ENCODE assay signal across 20 cellular contexts in the genomic region with DNA sequence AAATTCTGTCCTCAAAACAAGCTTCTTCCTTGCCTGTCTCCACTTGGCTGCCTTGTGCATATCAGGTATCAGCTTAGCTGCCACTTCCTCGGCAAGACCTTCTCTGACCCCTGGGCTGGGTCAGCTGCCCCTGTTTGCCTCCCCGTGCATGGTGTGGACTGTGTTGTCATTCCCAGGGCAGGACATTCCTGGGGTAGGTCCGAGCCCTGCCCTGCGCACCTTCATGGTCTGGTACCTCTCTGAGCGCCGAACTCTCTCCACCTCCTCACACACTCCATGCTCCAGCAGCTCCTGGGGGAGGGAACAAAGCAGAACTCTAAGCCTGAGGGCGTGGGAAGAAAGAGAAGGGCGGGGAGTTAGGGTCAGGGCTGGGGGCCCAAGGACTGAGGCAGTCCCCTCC. TPM values are rescaled to one million over a fixed set of nuclear protein-coding genes. Genes with fewer than 3 reads are reported as not detected.
DNase-seq lines count a peak whose midpoint lies in the region; ATAC-seq and TF ChIP-seq lines count a peak whose summit lies in the region.
"Had no signal": no experiment of that assay in that cellular context is flagged by ENCODE, and none has a peak within 500 bp of the region (broad histone marks: within the 10 kb centered on the region; RNA-seq: fewer than 3 reads in every experiment).

No MANE protein-coding gene starts in this region.

- TF ChIP-seq CTCF in GM10266 (IDR thresholded peaks at IDR 0.05; ENCODE audit: control insufficient read depth, insufficient read depth, low read depth, missing control alignments), result no peak

- ATAC-seq in left cardiac atrium (no peak), GM21825 (IDR thresholded peaks at IDR 0.05; ENCODE audit: unreplicated experiment) (no peak), HG03097 (IDR thresholded peaks at IDR 0.05; ENCODE audit: low FRiP score, unreplicated experiment) (no peak)
- ATAC-seq: gastroesophageal sphincter had no signal

- H3K4me3 ChIP-seq in BLaER1, result peak overlapping the region; percentile 84; the same call in 1 of the 2 replicates
- H3K4me3 ChIP-seq: ascending aorta, colonic mucosa, gastroesophageal sphincter, stomach had no signal

- peak overlapping the region; percentile 80 for H3K4me2 ChIP-seq in BLaER1

- H3K27ac Mint-ChIP-seq in IgD-negative memory B cell, result peak overlapping the region in 2 of 3 donors; percentile 85 to 90
- H3K27ac Mint-ChIP-seq: mesothelial cell of epicardium had no signal

- peaks cover 3% of the 10 kb centered on the region for H3K36me3 Mint-ChIP-seq in IgD-negative memory B cell

- no peaks in the 10 kb centered on the region for H3K27me3 Mint-ChIP-seq in IgD-negative memory B cell

- DNase-seq in left cardiac atrium (peak; percentile 10), posterior vena cava (ENCODE audit: low spot score) (peak; percentile 41), SK-N-DZ (ENCODE audit: low spot score) (no peak), GM10266 (ENCODE audit: extremely low spot score) (no peak)
- DNase-seq: activated T-cell treated with anti-CD3 and anti-CD28 coated beads, Interleukin-2, amount 50 U/mL, for 48 hours; AML-193; colonic mucosa; DMS153; NCI-H1436; NCI-H226; stomach had no signal

- H3K27me3 ChIP-seq in BLaER1, result no peaks in the 10 kb centered on the region
- H3K27me3 ChIP-seq: ascending aorta, colonic mucosa, gastroesophageal sphincter, stomach had no signal

- peak overlapping the region in 3 of 4 donors; percentile 25 to 49 (median 37) for H3K4me3 Mint-ChIP-seq in IgD-negative memory B cell
- H3K4me3 Mint-ChIP-seq: mesothelial cell of epicardium had no signal

- no peaks in the 10 kb centered on the region for H3K9me3 ChIP-seq in BLaER1
- H3K9me3 ChIP-seq: ascending aorta, colonic mucosa, gastroesophageal sphincter, stomach had no signal

- peak overlapping the region; percentile 96 for H3K27ac ChIP-seq in BLaER1
- H3K27ac ChIP-seq: colonic mucosa had no signal

- H3K36me3 ChIP-seq in BLaER1, result peaks cover 73% of the 10 kb centered on the region

- no peaks in the 10 kb centered on the region for H3K9me3 Mint-ChIP-seq in IgD-negative memory B cell
- H3K9me3 Mint-ChIP-seq: mesothelial cell of epicardium had no signal

- peak overlapping the region; percentile 95 for H3K9ac ChIP-seq in BLaER1

- H4K20me1 ChIP-seq in BLaER1, result peaks cover 13% of the 10 kb centered on the region; the same call in 1 of the 2 replicates

- peaks cover 12 to 25% (median 13%) of the 10 kb centered on the region in 3 donors for H3K4me1 Mint-ChIP-seq in IgD-negative memory B cell

- intact Hi-C loops in left cardiac atrium (cut with DNase I), result loop anchor here in 1 of 2 donors (5.0 kb wide), 2 partner anchors 44 to 64 kb away; a partner anchor contains a TSS
- intact Hi-C loops in posterior vena cava (cut with DNase I), result loop anchor here (5.0 kb wide), 2 partner anchors 34 to 114 kb away; no protein-coding TSS in a partner anchor

- peaks cover 90% of the 10 kb centered on the region for H3K4me1 ChIP-seq in BLaER1

RNA-seq across cellular contexts. Expression of a gene that starts 3.8 kb away (rescaled TPM):
- polyA plus RNA-seq in IgD-negative memory B cell, result 42.0 TPM
- total RNA-seq in left cardiac atrium (10 to 100 TPM; 20.0 to 22.1 TPM), posterior vena cava (10 to 100 TPM in 1 of 2 donors, 1 to 10 TPM in 1; 9.4 to 16.9 TPM)
- polyA plus RNA-seq in SK-N-DZ (2014; cell fraction: cytosol; rRNA removed), result 12.0 and 14.9 TPM in 2 replicates
- 42.3 and 58.7 TPM in 2 replicates for polyA plus RNA-seq in SK-N-DZ (2014; cell fraction: nucleus; rRNA removed)

RNA-seq across cellular contexts. Expression of a gene that starts 13.2 kb away (rescaled TPM):
- polyA plus RNA-seq in IgD-negative memory B cell, result not detected
- total RNA-seq in left cardiac atrium (1,000 to 10,000 TPM in 1 of 2 donors, 100 to 1,000 TPM in 1; 799 to 1,159 TPM), posterior vena cava (1 to 10 TPM; 1.6 to 2.1 TPM)
- polyA plus RNA-seq in SK-N-DZ (2014; cell fraction: cytosol; rRNA removed), result 15.5 and 22.9 TPM in 2 replicates
- 6.3 and 12.6 TPM in 2 replicates for polyA plus RNA-seq in SK-N-DZ (2014; cell fraction: nucleus; rRNA removed)
- total RNA-seq: ascending aorta, LHCN-M2, omental fat pad had no signal

RNA-seq across cellular contexts. Expression of a gene that starts 25.6 kb away (rescaled TPM):
- 3.7 TPM for polyA plus RNA-seq in IgD-negative memory B cell
- 100 to 1,000 TPM in 1 of 2 donors, 10 to 100 TPM in 1; 65.0 to 117 TPM for total RNA-seq in left cardiac atrium
- total RNA-seq in posterior vena cava, result 100 to 1,000 TPM; 783 to 919 TPM
- polyA plus RNA-seq in SK-N-DZ (2014; cell fraction: cytosol; rRNA removed), result 7.9 and 10.0 TPM in 2 replicates
- 55.9 and 111 TPM in 2 replicates for polyA plus RNA-seq in SK-N-DZ (2014; cell fraction: nucleus; rRNA removed)
- total RNA-seq: LHCN-M2 had no signal

RNA-seq across cellular contexts. Expression of a gene that starts 34.0 kb away (rescaled TPM):
- 384 TPM for polyA plus RNA-seq in IgD-negative memory B cell
- total RNA-seq in left cardiac atrium, result 10 to 100 TPM; 42.1 to 48.7 TPM
- total RNA-seq in posterior vena cava, result 10 to 100 TPM; 82.8 to 91.0 TPM
- polyA plus RNA-seq in SK-N-DZ (2014; cell fraction: cytosol; rRNA removed), result 81.4 and 90.8 TPM in 2 replicates
- polyA plus RNA-seq in SK-N-DZ (2014; cell fraction: nucleus; rRNA removed), result 75.7 and 85.6 TPM in 2 replicates

RNA-seq across cellular contexts. Expression of a gene that starts 44.8 kb away (rescaled TPM):
- polyA plus RNA-seq in IgD-negative memory B cell, result 88.5 TPM
- 10 to 100 TPM; 95.8 to 98.9 TPM for total RNA-seq in left cardiac atrium
- total RNA-seq in posterior vena cava, result 10 to 100 TPM; 39.9 to 60.0 TPM
- polyA plus RNA-seq in SK-N-DZ (2014; cell fraction: cytosol; rRNA removed), result 133 and 138 TPM in 2 replicates
- 191 and 245 TPM in 2 replicates for polyA plus RNA-seq in SK-N-DZ (2014; cell fraction: nucleus; rRNA removed)

Comparison
In these comparisons a context has a peak if more than half of its experiments do, and no peak if none do; other contexts are left out.
1. DNase-seq: peak in left cardiac atrium (single experiment) and posterior vena cava (single experiment); none in SK-N-DZ (single experiment) and GM10266 (single experiment).
2. RNA of a gene that starts 13.2 kb away (total RNA-seq): 799 to 1,159 TPM in left cardiac atrium; 1.6 to 2.1 TPM in posterior vena cava; every median in the first group is over 100 times any median in the second.
3. RNA of a gene that starts 25.6 kb away (total RNA-seq): 783 to 919 TPM in posterior vena cava; 65.0 to 117 TPM in left cardiac atrium; every median in the first group is over 4 times any median in the second.